12 cellular contexts compared by ENCODE assay signal in the genomic region with DNA sequence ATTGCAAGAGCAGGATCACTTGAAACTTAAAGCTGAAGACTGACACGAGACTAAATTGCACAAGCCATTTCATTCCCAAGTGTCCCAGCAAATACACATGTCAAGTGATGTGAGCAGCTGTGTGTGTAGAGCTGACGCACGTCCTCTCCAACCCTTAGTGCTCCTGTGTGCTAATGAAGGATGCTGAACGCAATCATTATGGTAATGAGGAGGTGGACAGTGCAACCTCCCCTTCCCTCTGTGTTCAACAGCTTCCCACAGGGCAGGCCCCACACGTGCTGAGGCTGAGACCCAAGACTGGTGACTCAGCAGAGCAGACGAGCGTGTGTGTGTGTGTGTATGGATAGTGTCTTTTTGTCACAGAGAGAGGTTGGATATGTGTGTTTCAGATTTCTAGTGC.
DNase-seq lines count a peak whose midpoint lies in the region; ATAC-seq and TF ChIP-seq lines count a peak whose summit lies in the region.
"Had no signal": no experiment of that assay in that cellular context is flagged by ENCODE, and none has a peak within 500 bp of the region (broad histone marks: within the 10 kb centered on the region; RNA-seq: fewer than 3 reads in every experiment).

No MANE protein-coding gene starts in this region.

- H3K27ac ChIP-seq in mammary epithelial cell (ENCODE audit: insufficient read depth, low read depth, low read length) (no peak overlapping the region), tibial nerve (peak overlapping the region in 2 of 4 donors; percentile 49 to 68), ovary (no peak overlapping the region)

- H3K27me3 ChIP-seq in mammary epithelial cell (ENCODE audit: insufficient read depth, low read length) (no peaks in the 10 kb centered on the region), tibial nerve (no peaks in the 10 kb centered on the region), ovary (no peaks in the 10 kb centered on the region)

- TF ChIP-seq CTCF in mammary epithelial cell (conservative IDR thresholded peaks at IDR 0.05 in 1 of 2, IDR thresholded peaks at IDR 0.05 in 1 of 2; ENCODE audit: extremely low read depth in 1 of 2, insufficient read depth in 1 of 2, low read depth in 1 of 2, low read length in 2 of 2) (no peak), tibial nerve (IDR thresholded peaks at IDR 0.05) (no peak), ovary (IDR thresholded peaks at IDR 0.05) (no peak)

- no peaks in the 10 kb centered on the region for H4K20me1 ChIP-seq in mammary epithelial cell (ENCODE audit: insufficient read depth, low read length)

- H2AFZ ChIP-seq in mammary epithelial cell (ENCODE audit: low read depth, low read length) = peak overlapping the region; percentile 40

- BruUV-seq in mammary epithelial cell (replicated peaks; lab: Mats Ljungman, UMichigan) = no TSS peak

- dilution Hi-C loops in mammary epithelial cell (cut with HindIII; ENCODE audit: low sequenced_read_pairs) = no loop called here

- intact Hi-C loops in mammary epithelial cell (cut with micrococcal nuclease) = loop anchor here (1.0 to 5.0 kb wide), 3 partner anchors 87 to 916 kb away; no protein-coding TSS in a partner anchor
- intact Hi-C loops in ovary (cut with DNase I) = no loop called here

- no peak overlapping the region for H3K4me3 Mint-ChIP-seq in activated T-cell treated with anti-CD3 and anti-CD28 coated beads, Interleukin-2, amount 50 U/mL, for 4 hours
- H3K4me3 Mint-ChIP-seq: activated CD8-positive, alpha-beta T cell treated with anti-CD3 and anti-CD28 coated beads, Interleukin-2, amount 10 ng/mL, durations not matched to agents 7 days and 5 days had no signal

- peaks cover 9% of the 10 kb centered on the region for H3K9me3 Mint-ChIP-seq in activated T-cell treated with anti-CD3 and anti-CD28 coated beads, Interleukin-2, amount 50 U/mL, for 4 hours

- no peak overlapping the region for H3K4me3 ChIP-seq in mammary epithelial cell (replicated peaks in 1 of 3; ENCODE audit: insufficient read depth in 1 of 3, low read depth in 2 of 3, low read length in 3 of 3)
- H3K4me3 ChIP-seq in tibial nerve = no peak overlapping the region
- H3K4me3 ChIP-seq in ovary = no peak overlapping the region

- H3K9me3 ChIP-seq in mammary epithelial cell (replicated peaks; ENCODE audit: insufficient read depth, low read length) (peaks cover 5% of the 10 kb centered on the region), tibial nerve (peaks cover 0 to 7% (median 0%) of the 10 kb centered on the region in 4 donors), ovary (no peaks in the 10 kb centered on the region)

- H3K4me2 ChIP-seq in mammary epithelial cell (ENCODE audit: insufficient read depth, low read depth, low read length) = no peak overlapping the region

- TF ChIP-seq EP300 in tibial nerve (IDR thresholded peaks at IDR 0.05) (peak in 1 of 2 donors; percentile 75), ovary (IDR thresholded peaks at IDR 0.05) (no peak)

- no peaks in the 10 kb centered on the region for H3K27me3 Mint-ChIP-seq in activated T-cell treated with anti-CD3 and anti-CD28 coated beads, Interleukin-2, amount 50 U/mL, for 4 hours (ENCODE audit: low read depth)

- H3K9ac ChIP-seq in mammary epithelial cell (ENCODE audit: insufficient read depth, low read length) = no peak overlapping the region

- no peaks in the 10 kb centered on the region for H3K79me2 ChIP-seq in mammary epithelial cell (ENCODE audit: insufficient read depth, low read length)

- H3K4me1 Mint-ChIP-seq in activated T-cell treated with anti-CD3 and anti-CD28 coated beads, Interleukin-2, amount 50 U/mL, for 4 hours (ENCODE audit: low read depth) = no peaks in the 10 kb centered on the region

- peak; percentile 10 for DNase-seq in DMS53 (lab: John Stamatoyannopoulos, UW)
- no peak for DNase-seq in DMS53 treated with DMSO at 0.1 percent for 48 hours (lab: John Stamatoyannopoulos, UW; ENCODE audit: unreplicated experiment)
- DNase-seq in mammary epithelial cell = no peak
- DNase-seq in islet precursor cell = peak; percentile 69
- peak; percentile 56 to 62 for DNase-seq in tibial nerve (ENCODE audit: low spot score in 2 of 2)
- DNase-seq in GDM1 (lab: John Stamatoyannopoulos, UW) = no peak
- no peak for DNase-seq in ovary
- DNase-seq in activated T-cell treated with anti-CD3 and anti-CD28 coated beads, Interleukin-2, amount 50 U/mL, for 4 hours = no peak
- DNase-seq: 8988T; activated CD8-positive, alpha-beta T cell treated with anti-CD3 and anti-CD28 coated beads, Interleukin-2, amount 10 ng/mL, durations not matched to agents 7 days and 5 days; PC-3 had no signal

- H3K36me3 ChIP-seq in mammary epithelial cell (ENCODE audit: insufficient read depth, low read length) (no peaks in the 10 kb centered on the region), tibial nerve (no peaks in the 10 kb centered on the region), ovary (no peaks in the 10 kb centered on the region)

- no peaks in the 10 kb centered on the region for H3K36me3 Mint-ChIP-seq in activated T-cell treated with anti-CD3 and anti-CD28 coated beads, Interleukin-2, amount 50 U/mL, for 4 hours (ENCODE audit: insufficient read depth)

- 73% methylated on average over 7 of the region's 7 CpGs for WGBS in mammary epithelial cell (ENCODE audit: low coverage, missing lambda C conversion rate)
- WGBS in tibial nerve, 2 donors = 49 to 63% methylated on average over 7 of the region's 7 CpGs
- 34 to 49% (median 37%) methylated on average over 7 of the region's 7 CpGs for WGBS in ovary, 3 donors

- no peak for ATAC-seq in activated T-cell treated with anti-CD3 and anti-CD28 coated beads, Interleukin-2, amount 50 U/mL, for 4 hours
- ATAC-seq: activated CD8-positive, alpha-beta T cell treated with anti-CD3 and anti-CD28 coated beads, Interleukin-2, amount 10 ng/mL, durations not matched to agents 7 days and 5 days; HepG2 had no signal

- TF ChIP-seq POLR2A in tibial nerve (IDR thresholded peaks at IDR 0.05) (peak in 1 of 2 donors; percentile 12), ovary (IDR thresholded peaks at IDR 0.05) (no peak)

- H3K4me1 ChIP-seq in mammary epithelial cell (ENCODE audit: insufficient read depth, low read length) (peaks cover 5% of the 10 kb centered on the region), tibial nerve (peaks cover 0 to 9% (median 0%) of the 10 kb centered on the region in 4 donors), ovary (ENCODE audit: insufficient read depth) (peaks cover 5% of the 10 kb centered on the region)

- CTCF ChIA-PET in mammary epithelial cell (lab: Charles Lee; ENCODE audit: low non-redundant PET) = interaction anchor here (1.4 kb wide), 1 partner anchor 137 kb away, joined by 7 read pairs; no protein-coding TSS in a partner anchor

- in situ Hi-C loops in mammary epithelial cell (cut with MboI; ENCODE audit: low sequenced_read_pairs in 2 of 2) = no loop called here

Comparison
In these comparisons a context has a peak if more than half of its experiments do, and no peak if none do; other contexts are left out.
1. DNase-seq: peak in DMS53 (single experiment), islet precursor cell (single experiment) and tibial nerve (2 of 2); none in DMS53 treated with DMSO at 0.1 percent for 48 hours (single experiment), mammary epithelial cell (single experiment), GDM1 (single experiment), ovary (0 of 5) and activated T-cell treated with anti-CD3 and anti-CD28 coated beads, Interleukin-2, amount 50 U/mL, for 4 hours (single experiment).